ENCODE assay signal across 1 cellular context in genomic region chr2:159960413-159960812, GRCh38.
TF ChIP-seq lines count a peak whose summit lies in the region.

No MANE protein-coding gene starts in this region.

TF ChIP-seq in GM12878, 131 proteins besides CTCF, POLR2A, EP300 and RAD21 (continued from another document):
- TF ChIP-seq ATF2 (IDR thresholded peaks at IDR 0.05; ENCODE audit: low read length) (peak; percentile 61), ZNF217 (IDR thresholded peaks at IDR 0.05) (0 out of 2 replicates have a peak, but pooled peaks have one; percentile 62), IKZF2 (IDR thresholded peaks at IDR 0.05) (peak; percentile 76 to 85), MEF2A (IDR thresholded peaks at IDR 0.05; ENCODE audit: insufficient read depth, low read depth, low read length) (0 out of 2 replicates have a peak, but pooled peaks have one; percentile 51), RUNX3 (IDR thresholded peaks at IDR 0.05; ENCODE audit: low read length) (peak; percentile 74), ATF7 (IDR thresholded peaks at IDR 0.05; ENCODE audit: low read depth) (peak; percentile 47), SMAD1 (IDR thresholded peaks at IDR 0.05; ENCODE audit: low read depth, partially characterized antibody) (no peak), JUNB (IDR thresholded peaks at IDR 0.05) (peak; percentile 78), ZNF24 (IDR thresholded peaks at IDR 0.05) (peak; percentile 94), PKNOX1 (IDR thresholded peaks at IDR 0.05) (no peak), SREBF1 (IDR thresholded peaks at IDR 0.05; ENCODE audit: low read length) (no peak), MTA2 (IDR thresholded peaks at IDR 0.05; ENCODE audit: low read depth) (peak; percentile 69), CREM (IDR thresholded peaks at IDR 0.05; ENCODE audit: low read depth) (peak; percentile 47; the same call in 1 of the 2 replicates), FOXM1 (IDR thresholded peaks at IDR 0.05; ENCODE audit: low read depth, low read length) (peak; percentile 58; the same call in 1 of the 2 replicates), ATF3 (IDR thresholded peaks at IDR 0.05; ENCODE audit: borderline replicate concordance, extremely low read depth, low read depth, low read length) (peak; percentile 23; the same call in 1 of the 2 replicates), BCL3 (IDR thresholded peaks at IDR 0.05; ENCODE audit: borderline replicate concordance, insufficient read depth, low read depth, low read length, poor library complexity, severe bottlenecking) (peak; percentile 42), BCL11A (IDR thresholded peaks at IDR 0.05; ENCODE audit: low read depth, low read length) (0 out of 2 replicates have a peak, but pooled peaks have one; percentile 34), IKZF1 (conservative IDR thresholded peaks at IDR 0.05) (peak; percentile 71), NFIC (IDR thresholded peaks at IDR 0.05; ENCODE audit: low read depth, low read length) (peak; percentile 72; the same call in 1 of the 2 replicates), RELB (IDR thresholded peaks at IDR 0.05; ENCODE audit: low read depth) (peak; percentile 85), CHD2 (IDR thresholded peaks at IDR 0.05; ENCODE audit: borderline replicate concordance, low read depth, low read length) (no peak), ESRRA (IDR thresholded peaks at IDR 0.05; ENCODE audit: low read length) (no peak)
